1 cellular context compared by ENCODE assay signal in the genomic region with DNA sequence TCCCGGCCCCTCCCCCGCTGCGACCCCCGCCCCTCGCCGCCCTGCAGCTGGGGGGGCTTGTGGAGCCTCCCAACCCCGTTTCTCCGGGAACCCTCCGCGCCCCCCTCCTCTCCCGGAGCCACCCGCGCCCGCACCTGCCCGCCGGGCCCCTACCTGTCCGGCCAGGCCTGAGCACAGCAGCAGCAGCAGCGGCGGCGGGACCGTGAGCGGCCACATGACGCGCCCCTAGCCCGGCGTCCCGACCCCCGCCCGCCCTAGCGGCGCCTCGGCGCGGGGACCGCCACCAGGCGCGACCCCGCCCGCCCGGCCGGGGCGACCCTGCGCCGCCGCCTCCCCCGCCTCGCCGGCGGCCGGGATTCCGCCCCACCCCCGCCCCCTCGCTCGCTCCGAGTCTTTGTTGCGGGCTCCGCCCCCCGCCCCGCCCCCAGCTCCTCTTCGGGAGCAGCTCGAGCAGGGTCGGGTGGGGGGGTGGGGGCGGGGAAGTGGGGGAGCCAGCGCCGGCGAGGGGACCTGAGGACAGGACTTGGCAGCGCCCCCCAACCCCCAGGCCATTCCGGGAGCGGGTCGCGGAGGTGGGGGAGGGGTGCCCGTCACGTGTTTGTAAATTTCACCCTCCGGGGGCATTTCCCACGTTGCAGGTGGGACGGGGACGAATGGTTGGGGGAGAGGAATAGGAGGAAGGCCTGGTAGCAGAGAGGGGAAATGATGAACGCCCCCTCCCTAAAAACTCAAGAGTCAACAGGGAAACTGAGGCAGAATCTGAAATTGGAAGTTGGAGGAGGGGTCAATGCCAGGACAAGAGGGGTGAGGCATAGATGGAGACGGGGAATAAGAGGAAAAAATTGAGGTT.
TF ChIP-seq lines count a peak whose summit lies in the region.

Gene OLFM2, minus strand, starts transcription at position 365 of the 850 bp plus-strand sequence. Its CDS starts 149 bp downstream, at position 216.

TF ChIP-seq in HCT116, 20 proteins besides CTCF, POLR2A, EP300 and RAD21 (continued from another document):
- TF ChIP-seq, protein P1, sequence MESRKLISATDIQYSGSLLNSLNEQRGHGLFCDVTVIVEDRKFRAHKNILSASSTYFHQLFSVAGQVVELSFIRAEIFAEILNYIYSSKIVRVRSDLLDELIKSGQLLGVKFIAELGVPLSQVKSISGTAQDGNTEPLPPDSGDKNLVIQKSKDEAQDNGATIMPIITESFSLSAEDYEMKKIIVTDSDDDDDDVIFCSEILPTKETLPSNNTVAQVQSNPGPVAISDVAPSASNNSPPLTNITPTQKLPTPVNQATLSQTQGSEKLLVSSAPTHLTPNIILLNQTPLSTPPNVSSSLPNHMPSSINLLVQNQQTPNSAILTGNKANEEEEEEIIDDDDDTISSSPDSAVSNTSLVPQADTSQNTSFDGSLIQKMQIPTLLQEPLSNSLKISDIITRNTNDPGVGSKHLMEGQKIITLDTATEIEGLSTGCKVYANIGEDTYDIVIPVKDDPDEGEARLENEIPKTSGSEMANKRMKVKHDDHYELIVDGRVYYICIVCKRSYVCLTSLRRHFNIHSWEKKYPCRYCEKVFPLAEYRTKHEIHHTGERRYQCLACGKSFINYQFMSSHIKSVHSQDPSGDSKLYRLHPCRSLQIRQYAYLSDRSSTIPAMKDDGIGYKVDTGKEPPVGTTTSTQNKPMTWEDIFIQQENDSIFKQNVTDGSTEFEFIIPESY (IDR thresholded peaks at IDR 0.05; ENCODE audit: extremely low read depth, insufficient replicate concordance, low read length): no peak
- 0 out of 2 replicates have a peak, but pooled peaks have one; percentile 9 for TF ChIP-seq EGR1 (IDR thresholded peaks at IDR 0.05; ENCODE audit: low read depth)
- 0 out of 2 replicates have a peak, but pooled peaks have one; percentile 43 for TF ChIP-seq ZFX (IDR thresholded peaks at IDR 0.05)
- no peak for TF ChIP-seq SRF (IDR thresholded peaks at IDR 0.05; ENCODE audit: low read depth)
- no peak for TF ChIP-seq MAX (IDR thresholded peaks at IDR 0.05)
